ENCODE assay signal across 2 cellular contexts in the genomic region with DNA sequence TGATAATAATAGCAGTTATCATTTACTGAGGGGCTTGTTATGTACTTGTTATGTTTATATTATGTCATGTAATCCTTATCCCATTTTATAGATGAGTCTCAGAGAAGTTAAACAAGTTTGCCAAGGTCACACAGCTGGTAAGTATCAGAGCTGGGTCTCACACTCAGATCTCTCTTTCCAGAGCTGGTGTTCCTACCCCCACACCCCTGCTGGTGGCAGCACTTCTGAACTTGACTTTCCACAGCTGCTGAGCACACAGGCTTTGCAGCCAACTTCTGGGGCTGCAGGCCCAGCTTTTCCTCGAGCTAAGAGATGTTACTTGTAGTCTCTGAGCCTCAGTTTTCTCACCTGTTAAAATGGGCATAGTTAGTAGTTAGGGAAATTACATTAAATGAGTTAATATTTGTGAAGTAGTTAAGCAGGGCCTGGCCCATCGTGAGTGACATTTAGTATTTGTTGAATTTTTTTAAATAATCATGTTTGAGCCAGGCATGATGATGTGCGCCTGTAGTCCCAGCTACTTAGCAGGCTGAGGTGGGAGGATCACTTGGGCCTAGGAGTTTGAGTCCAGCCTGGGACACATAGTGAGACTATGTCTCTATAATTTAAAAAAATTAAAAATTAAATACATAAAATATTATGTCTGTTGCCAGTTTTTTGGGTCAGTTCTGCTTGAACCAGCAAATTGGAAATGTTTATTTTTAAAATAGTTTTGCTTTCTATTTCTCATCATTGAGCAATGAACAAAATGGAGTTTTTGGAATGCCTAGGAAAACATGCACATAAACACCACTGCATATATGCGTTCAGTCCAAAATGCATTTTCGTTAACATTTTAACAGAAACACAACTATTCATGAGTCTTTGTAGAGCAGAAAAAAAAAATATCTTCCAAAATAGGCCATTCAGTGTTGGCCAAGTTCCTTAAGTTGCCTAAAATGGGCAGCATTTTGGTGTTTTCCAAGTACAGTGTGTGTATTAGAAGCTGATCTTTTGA.
TF ChIP-seq lines count a peak whose summit lies in the region.

No MANE protein-coding gene starts in this region.

TF ChIP-seq in HCT116, 20 proteins besides CTCF, POLR2A, EP300 and RAD21:
- TF ChIP-seq EZH2phosphoT487 (IDR thresholded peaks at IDR 0.05; ENCODE audit: borderline replicate concordance), result no peak
- peak; percentile 38; the same call in 1 of the 2 replicates for TF ChIP-seq CBX3 (IDR thresholded peaks at IDR 0.05; ENCODE audit: low read depth)
- no peak for TF ChIP-seq POLR2AphosphoS5 (IDR thresholded peaks at IDR 0.05; ENCODE audit: low read depth, low read length)
- TF ChIP-seq ZBTB33 (IDR thresholded peaks at IDR 0.05; ENCODE audit: extremely low read depth, insufficient replicate concordance, low read length), result no peak
- TF ChIP-seq, protein P1, sequence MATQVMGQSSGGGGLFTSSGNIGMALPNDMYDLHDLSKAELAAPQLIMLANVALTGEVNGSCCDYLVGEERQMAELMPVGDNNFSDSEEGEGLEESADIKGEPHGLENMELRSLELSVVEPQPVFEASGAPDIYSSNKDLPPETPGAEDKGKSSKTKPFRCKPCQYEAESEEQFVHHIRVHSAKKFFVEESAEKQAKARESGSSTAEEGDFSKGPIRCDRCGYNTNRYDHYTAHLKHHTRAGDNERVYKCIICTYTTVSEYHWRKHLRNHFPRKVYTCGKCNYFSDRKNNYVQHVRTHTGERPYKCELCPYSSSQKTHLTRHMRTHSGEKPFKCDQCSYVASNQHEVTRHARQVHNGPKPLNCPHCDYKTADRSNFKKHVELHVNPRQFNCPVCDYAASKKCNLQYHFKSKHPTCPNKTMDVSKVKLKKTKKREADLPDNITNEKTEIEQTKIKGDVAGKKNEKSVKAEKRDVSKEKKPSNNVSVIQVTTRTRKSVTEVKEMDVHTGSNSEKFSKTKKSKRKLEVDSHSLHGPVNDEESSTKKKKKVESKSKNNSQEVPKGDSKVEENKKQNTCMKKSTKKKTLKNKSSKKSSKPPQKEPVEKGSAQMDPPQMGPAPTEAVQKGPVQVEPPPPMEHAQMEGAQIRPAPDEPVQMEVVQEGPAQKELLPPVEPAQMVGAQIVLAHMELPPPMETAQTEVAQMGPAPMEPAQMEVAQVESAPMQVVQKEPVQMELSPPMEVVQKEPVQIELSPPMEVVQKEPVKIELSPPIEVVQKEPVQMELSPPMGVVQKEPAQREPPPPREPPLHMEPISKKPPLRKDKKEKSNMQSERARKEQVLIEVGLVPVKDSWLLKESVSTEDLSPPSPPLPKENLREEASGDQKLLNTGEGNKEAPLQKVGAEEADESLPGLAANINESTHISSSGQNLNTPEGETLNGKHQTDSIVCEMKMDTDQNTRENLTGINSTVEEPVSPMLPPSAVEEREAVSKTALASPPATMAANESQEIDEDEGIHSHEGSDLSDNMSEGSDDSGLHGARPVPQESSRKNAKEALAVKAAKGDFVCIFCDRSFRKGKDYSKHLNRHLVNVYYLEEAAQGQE (IDR thresholded peaks at IDR 0.05; ENCODE audit: low read depth), result no peak
- no peak for TF ChIP-seq ELF1 (IDR thresholded peaks at IDR 0.05; ENCODE audit: borderline replicate concordance, low read depth)
- no peak for TF ChIP-seq SP1 (IDR thresholded peaks at IDR 0.05; ENCODE audit: low read depth)

TF ChIP-seq in SK-N-SH, 30 proteins besides CTCF, POLR2A, EP300 and RAD21:
- peak; percentile 54 for TF ChIP-seq SMC3 (IDR thresholded peaks at IDR 0.05; ENCODE audit: low read depth, low read length)
- TF ChIP-seq ZBTB33 (IDR thresholded peaks at IDR 0.05; ENCODE audit: borderline replicate concordance, low read depth), result no peak
- no peak for TF ChIP-seq FOXJ3 (CRISPR knock-in tag; IDR thresholded peaks at IDR 0.05)
- no peak for TF ChIP-seq RXRA (IDR thresholded peaks at IDR 0.05; ENCODE audit: borderline replicate concordance, low read depth)
- no peak for TF ChIP-seq RCOR1 (IDR thresholded peaks at IDR 0.05; ENCODE audit: low read length)
- TF ChIP-seq MXI1 (IDR thresholded peaks at IDR 0.05; ENCODE audit: low read depth, low read length), result no peak
TF ChIP-seq in SK-N-SH: peak in this region for 1.
